18 cellular contexts compared by ENCODE assay signal in the genomic region with DNA sequence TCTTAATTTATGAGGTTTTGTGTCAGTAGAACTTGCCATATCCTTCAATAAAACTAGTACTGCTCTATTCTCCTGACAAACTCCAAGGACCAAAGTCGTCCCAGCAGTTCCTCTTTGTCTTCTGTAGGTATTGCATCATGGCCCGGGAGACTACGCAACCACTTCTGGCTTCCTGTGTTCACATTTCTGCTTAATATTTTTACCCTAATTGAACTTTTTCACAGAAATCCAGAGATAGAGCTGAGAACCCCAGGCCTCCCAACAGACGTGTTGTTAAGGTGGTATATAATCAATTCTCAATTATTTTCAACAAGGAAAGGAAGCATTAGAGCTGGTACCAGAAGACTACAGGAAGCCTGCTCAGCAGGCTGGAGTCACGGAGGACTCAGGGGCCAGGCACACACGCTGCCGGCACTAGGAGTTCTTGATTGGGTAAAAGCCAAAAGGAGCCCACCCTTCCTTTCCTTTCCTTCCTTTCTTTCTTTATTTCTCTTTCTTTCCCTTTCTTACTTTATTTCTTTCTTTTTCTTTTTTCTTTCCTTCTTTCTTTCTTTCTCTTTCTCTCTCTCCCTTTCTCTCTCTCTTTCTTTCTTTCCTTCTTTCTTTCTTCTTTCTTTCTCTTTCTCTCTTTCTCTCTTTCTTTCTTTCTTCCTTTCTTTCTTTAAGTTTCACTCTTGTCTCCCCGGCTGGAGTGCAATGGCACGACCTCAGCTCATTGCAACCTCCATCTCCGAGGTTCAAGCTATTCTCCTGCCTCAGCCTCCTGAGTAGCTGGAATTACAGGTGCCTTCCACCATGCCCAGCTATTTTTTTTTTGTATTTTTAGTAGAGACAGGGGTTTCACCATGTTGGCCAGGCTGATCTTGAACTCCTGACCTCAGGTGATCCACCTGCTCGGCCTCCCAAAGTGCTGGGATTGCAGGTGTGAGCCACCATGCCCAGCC.
DNase-seq lines count a peak whose midpoint lies in the region; ATAC-seq, FAIRE-seq and TF ChIP-seq lines count a peak whose summit lies in the region.
"Had no signal": no experiment of that assay in that cellular context is flagged by ENCODE, and none has a peak within 500 bp of the region (broad histone marks: within the 10 kb centered on the region; RNA-seq: fewer than 3 reads in every experiment).

No MANE protein-coding gene starts in this region.

- no peak for TF ChIP-seq POLR2A in right lobe of liver (IDR thresholded peaks at IDR 0.05)
- TF ChIP-seq POLR2A in GM12891 (IDR thresholded peaks at IDR 0.05; ENCODE audit: low read depth, low read length), result no peak

- H3K4me1 ChIP-seq in right atrium auricular region (no peaks in the 10 kb centered on the region), right lobe of liver (no peaks in the 10 kb centered on the region)
- H3K4me1 ChIP-seq: thyroid gland had no signal

- no peak for FAIRE-seq in GM12891 (lab: Jason Lieb, UNC)
- FAIRE-seq: A204.1, RCC 7860 had no signal

- intact Hi-C loops in Right ventricle myocardium inferior (cut with DNase I), result no loop called here
- intact Hi-C loops in right lobe of liver (cut with DNase I), result no loop called here

- H3K27me3 Mint-ChIP-seq in activated T-cell treated with anti-CD3 and anti-CD28 coated beads, Interleukin-2, amount 50 U/mL, for 24 hours, result no peaks in the 10 kb centered on the region

- H3K27ac Mint-ChIP-seq in activated T-cell treated with anti-CD3 and anti-CD28 coated beads, Interleukin-2, amount 50 U/mL, for 24 hours, result no peak overlapping the region
- H3K27ac Mint-ChIP-seq: activated naive CD8-positive, alpha-beta T cell treated with anti-CD3 and anti-CD28 coated beads, Interleukin-2, amount 50 U/mL, for 24 hours; nephron had no signal

- 58% methylated on average over 11 of the region's 11 CpGs for WGBS in right lobe of liver (ENCODE audit: insufficient coverage, low coverage, low lambda C conversion rate, missing lambda C conversion rate)

- H3K4me3 ChIP-seq in right atrium auricular region (no peak overlapping the region), right lobe of liver (no peak overlapping the region), MG63 (no peak overlapping the region)
- H3K4me3 ChIP-seq: skin epidermis, thyroid gland had no signal

- no peaks in the 10 kb centered on the region for H3K36me3 Mint-ChIP-seq in activated T-cell treated with anti-CD3 and anti-CD28 coated beads, Interleukin-2, amount 50 U/mL, for 24 hours (ENCODE audit: low read depth)

- ATAC-seq in Right ventricle myocardium inferior (peak; percentile 34), right lobe of liver (peak; percentile 29 to 73 (median 56))
- ATAC-seq: activated naive CD8-positive, alpha-beta T cell treated with anti-CD3 and anti-CD28 coated beads, Interleukin-2, amount 50 U/mL, for 24 hours had no signal

- no peak overlapping the region for H3K4me3 Mint-ChIP-seq in activated T-cell treated with anti-CD3 and anti-CD28 coated beads, Interleukin-2, amount 50 U/mL, for 24 hours
- H3K4me3 Mint-ChIP-seq: activated naive CD8-positive, alpha-beta T cell treated with anti-CD3 and anti-CD28 coated beads, Interleukin-2, amount 50 U/mL, for 24 hours; nephron had no signal

- H3K4me1 Mint-ChIP-seq in activated T-cell treated with anti-CD3 and anti-CD28 coated beads, Interleukin-2, amount 50 U/mL, for 24 hours (ENCODE audit: low read depth), result no peaks in the 10 kb centered on the region
- H3K4me1 Mint-ChIP-seq: activated naive CD8-positive, alpha-beta T cell treated with anti-CD3 and anti-CD28 coated beads, Interleukin-2, amount 50 U/mL, for 24 hours had no signal

- no peaks in the 10 kb centered on the region for H3K36me3 ChIP-seq in right atrium auricular region
- no peaks in the 10 kb centered on the region for H3K36me3 ChIP-seq in right lobe of liver
- no peaks in the 10 kb centered on the region for H3K36me3 ChIP-seq in MG63
- H3K36me3 ChIP-seq: thyroid gland had no signal

- H3K9me3 ChIP-seq in right atrium auricular region (no peaks in the 10 kb centered on the region), right lobe of liver (no peaks in the 10 kb centered on the region), MG63 (no peaks in the 10 kb centered on the region)
- H3K9me3 ChIP-seq: thyroid gland had no signal

- DNase-seq in Right ventricle myocardium inferior (ENCODE audit: missing footprints), result peak; percentile 86
- DNase-seq in right atrium auricular region (ENCODE audit: low spot score), result no peak
- peak; percentile 52 for DNase-seq in amniotic epithelial cell (ENCODE audit: low read depth)
- DNase-seq in right lobe of liver, result no peak
- no peak for DNase-seq in NCI-H146 (lab: John Stamatoyannopoulos, UW)
- no peak for DNase-seq in activated T-cell treated with anti-CD3 and anti-CD28 coated beads, Interleukin-2, amount 50 U/mL, for 24 hours
- DNase-seq in GM12891 (ENCODE audit: insufficient read length, low spot score), result no peak
- no peak for DNase-seq in MG63
- DNase-seq: activated naive CD8-positive, alpha-beta T cell treated with anti-CD3 and anti-CD28 coated beads, Interleukin-2, amount 50 U/mL, for 24 hours; DMS 273 treated with DMSO at 0.1 percent for 48 hours; islet precursor cell; NCI-H345; T1000; thyroid gland had no signal

- no peaks in the 10 kb centered on the region for H3K27me3 ChIP-seq in right atrium auricular region
- H3K27me3 ChIP-seq in right lobe of liver, result no peaks in the 10 kb centered on the region
- H3K27me3 ChIP-seq in MG63, result peaks cover 14% of the 10 kb centered on the region
- H3K27me3 ChIP-seq: thyroid gland had no signal

- no peaks in the 10 kb centered on the region for H3K9me3 Mint-ChIP-seq in activated T-cell treated with anti-CD3 and anti-CD28 coated beads, Interleukin-2, amount 50 U/mL, for 24 hours
- H3K9me3 Mint-ChIP-seq: activated naive CD8-positive, alpha-beta T cell treated with anti-CD3 and anti-CD28 coated beads, Interleukin-2, amount 50 U/mL, for 24 hours; nephron had no signal

- H3K27ac ChIP-seq in right atrium auricular region (no peak overlapping the region), right lobe of liver (peak overlapping the region in 2 of 3 donors; percentile 23 to 30)
- H3K27ac ChIP-seq: thyroid gland had no signal

- TF ChIP-seq CTCF in right atrium auricular region (IDR thresholded peaks at IDR 0.05) (no peak), right lobe of liver (IDR thresholded peaks at IDR 0.05) (no peak)

TF ChIP-seq in GM12891, 5 proteins besides CTCF, POLR2A, EP300 and RAD21:
- TF ChIP-seq POLR2AphosphoS5 (IDR thresholded peaks at IDR 0.05; ENCODE audit: low read depth, low read length) (no peak), SPI1 (IDR thresholded peaks at IDR 0.05; ENCODE audit: low read depth, low read length) (no peak), PAX5 (IDR thresholded peaks at IDR 0.05; ENCODE audit: insufficient read depth, low read length, severe bottlenecking) (no peak), TAF1 (IDR thresholded peaks at IDR 0.05; ENCODE audit: low read depth, low read length) (no peak), POU2F2 (IDR thresholded peaks at IDR 0.05; ENCODE audit: low read depth, low read length) (no peak)

Comparison
In these comparisons a context has a peak if more than half of its experiments do, and no peak if none do; other contexts are left out.
1. DNase-seq: peak in Right ventricle myocardium inferior (single experiment) and amniotic epithelial cell (single experiment); none in right atrium auricular region (single experiment), right lobe of liver (0 of 3), NCI-H146 (single experiment), activated T-cell treated with anti-CD3 and anti-CD28 coated beads, Interleukin-2, amount 50 U/mL, for 24 hours (single experiment), GM12891 (single experiment) and MG63 (single experiment).
2. H3K27ac ChIP-seq: peak in right lobe of liver (2 of 3); none in right atrium auricular region (0 of 2).